ENCODE assay signal across 37 cellular contexts in the genomic region with DNA sequence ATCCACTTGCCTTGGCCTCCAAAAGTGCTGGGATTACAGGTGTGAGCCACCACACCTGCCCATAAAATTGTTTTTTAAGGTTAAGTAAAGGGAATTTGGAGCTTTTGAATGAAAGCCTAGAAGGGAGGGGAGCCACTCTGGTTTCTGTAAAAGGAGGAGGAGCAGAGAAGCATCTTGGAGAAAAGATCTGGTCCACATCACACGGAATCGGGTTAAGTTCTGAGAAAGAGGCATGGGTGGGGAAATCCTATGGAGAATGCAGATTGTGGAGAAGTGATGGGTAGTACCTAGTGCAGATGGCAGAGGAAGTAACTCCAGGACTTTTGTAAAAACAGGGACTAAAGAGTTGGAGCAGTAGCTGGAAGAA. TPM values are rescaled to one million over a fixed set of nuclear protein-coding genes. Genes with fewer than 3 reads are reported as not detected.
"Had no signal": no experiment of that assay in that cellular context is flagged by ENCODE, and none has a peak within 500 bp of the region (broad histone marks: within the 10 kb centered on the region; RNA-seq: fewer than 3 reads in every experiment).

No MANE protein-coding gene starts in this region.

- H3K4me3 ChIP-seq: ascending aorta, esophagus muscularis mucosa, gastrocnemius medialis, heart left ventricle had no signal

- ATAC-seq: activated CD4-positive, CD25-positive, alpha-beta regulatory T cell treated with anti-CD3 and anti-CD28 coated beads, Interleukin-2, amount 50 U/mL, for 24 hours; activated CD8-positive, alpha-beta memory T cell treated with anti-CD3 and anti-CD28 coated beads, Interleukin-2, amount 10 ng/mL, durations not matched to agents 7 days and 5 days; activated CD8-positive, alpha-beta T cell treated with anti-CD3 and anti-CD28 coated beads for 36 hours; activated naive CD4-positive, alpha-beta T cell treated with anti-CD3 and anti-CD28 coated beads, Interleukin-2, amount 50 U/mL, for 72 hours; effector memory CD8-positive, alpha-beta T cell; foreskin keratinocyte; gastrocnemius medialis; T-helper 17 cell had no signal

- DNase-seq: activated B cell treated with CpG ODN at 0.5 μM for 24 hours; activated CD4-positive, alpha-beta T cell treated with anti-CD3 and anti-CD28 coated beads for 48 hours; activated CD4-positive, alpha-beta T cell treated with anti-CD3 and anti-CD28 coated beads, Interleukin-2, amount 50 U/mL, for 1 hour; activated CD4-positive, alpha-beta T cell treated with anti-CD3 and anti-CD28 coated beads, Interleukin-2, amount 50 U/mL, for 48 hours; activated CD8-positive, alpha-beta memory T cell treated with anti-CD3 and anti-CD28 coated beads, Interleukin-2, amount 10 ng/mL, durations not matched to agents 7 days and 5 days; activated CD8-positive, alpha-beta memory T cell treated with anti-CD3 and anti-CD28 coated beads, Interleukin-2, amount 50 U/mL, for 4 hours; activated CD8-positive, alpha-beta T cell treated with anti-CD3 and anti-CD28 coated beads for 36 hours; activated effector memory CD4-positive, alpha-beta T cell treated with anti-CD3 and anti-CD28 coated beads, Interleukin-2, amount 50 U/mL, for 16 hours; activated naive CD4-positive, alpha-beta T cell; activated naive CD4-positive, alpha-beta T cell treated with anti-CD3 and anti-CD28 coated beads, Interleukin-2, amount 10 ng/mL, durations not matched to agents 7 days and 5 days; activated naive CD8-positive, alpha-beta T cell treated with anti-CD3 and anti-CD28 coated beads, Interleukin-2, amount 10 ng/mL, durations not matched to agents 7 days and 5 days; activated T-cell treated with anti-CD3 and anti-CD28 coated beads, Interleukin-2, amount 50 U/mL, for 1 hour; activated T-cell treated with anti-CD3 and anti-CD28 coated beads, Interleukin-2, amount 50 U/mL, for 48 hours; cortex of kidney; effector CD4-positive, alpha-beta T cell; effector memory CD8-positive, alpha-beta T cell; erythroblast; foreskin keratinocyte; gastrocnemius medialis; glutamatergic neuron; heart left ventricle; T-helper 1 cell; T-helper 17 cell; T1000; WERI-Rb-1 had no signal

- H3K27ac ChIP-seq: ascending aorta, esophagus muscularis mucosa, foreskin keratinocyte, gastrocnemius medialis, heart left ventricle, WERI-Rb-1 had no signal

- H3K4me1 Mint-ChIP-seq: activated B cell treated with CpG ODN at 0.5 μM for 24 hours; activated CD8-positive, alpha-beta memory T cell treated with anti-CD3 and anti-CD28 coated beads, Interleukin-2, amount 10 ng/mL, durations not matched to agents 7 days and 5 days; activated naive CD4-positive, alpha-beta T cell treated with anti-CD3 and anti-CD28 coated beads, Interleukin-2, amount 10 ng/mL, durations not matched to agents 7 days and 5 days; activated naive CD8-positive, alpha-beta T cell treated with anti-CD3 and anti-CD28 coated beads, Interleukin-2, amount 10 ng/mL, durations not matched to agents 7 days and 5 days had no signal

- H3K9me3 ChIP-seq: ascending aorta, esophagus muscularis mucosa, gastrocnemius medialis had no signal

- H3K36me3 Mint-ChIP-seq: activated CD8-positive, alpha-beta memory T cell treated with anti-CD3 and anti-CD28 coated beads, Interleukin-2, amount 10 ng/mL, durations not matched to agents 7 days and 5 days; activated naive CD4-positive, alpha-beta T cell treated with anti-CD3 and anti-CD28 coated beads, Interleukin-2, amount 10 ng/mL, durations not matched to agents 7 days and 5 days; brain had no signal

- H3K36me3 ChIP-seq: ascending aorta, esophagus muscularis mucosa, gastrocnemius medialis, heart left ventricle, WERI-Rb-1 had no signal

- H3K9me3 Mint-ChIP-seq: activated B cell treated with CpG ODN at 0.5 μM for 24 hours; activated CD8-positive, alpha-beta T cell treated with anti-CD3 and anti-CD28 coated beads for 36 hours; activated naive CD4-positive, alpha-beta T cell treated with anti-CD3 and anti-CD28 coated beads, Interleukin-2, amount 10 ng/mL, durations not matched to agents 7 days and 5 days; activated T-helper 2 cell treated with anti-CD3 and anti-CD28 coated beads, Interferon-gamma antibody, Interleukin-2, Interleukin-4, amounts not matched to agents 10 μg/mL and 5 μg/mL and 100 μg/mL, durations not matched to agents 14 hours and 24 hours and 36 hours; effector memory CD8-positive, alpha-beta T cell; T-helper 2 cell treated with Interferon-gamma antibody and Interleukin-4, amounts not matched to agents 5 μg/mL and 100 μg/mL, for 36 hours had no signal

- H3K4me3 Mint-ChIP-seq: activated B cell treated with CpG ODN at 0.5 μM for 24 hours; activated CD8-positive, alpha-beta memory T cell treated with anti-CD3 and anti-CD28 coated beads, Interleukin-2, amount 10 ng/mL, durations not matched to agents 7 days and 5 days; activated CD8-positive, alpha-beta T cell treated with anti-CD3 and anti-CD28 coated beads for 36 hours; activated naive CD4-positive, alpha-beta T cell treated with anti-CD3 and anti-CD28 coated beads, Interleukin-2, amount 10 ng/mL, durations not matched to agents 7 days and 5 days; activated naive CD8-positive, alpha-beta T cell treated with anti-CD3 and anti-CD28 coated beads, Interleukin-2, amount 10 ng/mL, durations not matched to agents 7 days and 5 days; activated T-helper 1 cell treated with anti-CD3 and anti-CD28 coated beads, Interleukin-12 subunit alpha, Interleukin-12 subunit beta, Interleukin-2, Interleukin-4 antibody, amounts not matched to agents 30 ng/mL and 10 ng/mL and 1 ng/mL, durations not matched to agents 14 hours and 24 hours and 36 hours; brain; effector memory CD8-positive, alpha-beta T cell; T-helper 17 cell; T-helper 2 cell treated with Interferon-gamma antibody and Interleukin-4, amounts not matched to agents 5 μg/mL and 100 μg/mL, for 36 hours had no signal

- H3K27me3 ChIP-seq: ascending aorta, esophagus muscularis mucosa, gastrocnemius medialis, heart left ventricle had no signal

- H3K27ac Mint-ChIP-seq: activated B cell treated with CpG ODN at 0.5 μM for 24 hours; activated CD8-positive, alpha-beta memory T cell treated with anti-CD3 and anti-CD28 coated beads, Interleukin-2, amount 10 ng/mL, durations not matched to agents 7 days and 5 days; activated CD8-positive, alpha-beta T cell treated with anti-CD3 and anti-CD28 coated beads for 36 hours; activated naive CD4-positive, alpha-beta T cell treated with anti-CD3 and anti-CD28 coated beads, Interleukin-2, amount 10 ng/mL, durations not matched to agents 7 days and 5 days; activated naive CD4-positive, alpha-beta T cell treated with anti-CD3 and anti-CD28 coated beads, Interleukin-2, amount 50 U/mL, for 72 hours; activated naive CD8-positive, alpha-beta T cell treated with anti-CD3 and anti-CD28 coated beads, Interleukin-2, amount 10 ng/mL, durations not matched to agents 7 days and 5 days; activated T-helper 1 cell treated with anti-CD3 and anti-CD28 coated beads, Interleukin-12 subunit alpha, Interleukin-12 subunit beta, Interleukin-2, Interleukin-4 antibody, amounts not matched to agents 30 ng/mL and 10 ng/mL and 1 ng/mL, durations not matched to agents 14 hours and 24 hours and 36 hours; activated T-helper 2 cell treated with anti-CD3 and anti-CD28 coated beads, Interferon-gamma antibody, Interleukin-2, Interleukin-4, amounts not matched to agents 10 μg/mL and 5 μg/mL and 100 μg/mL, durations not matched to agents 14 hours and 24 hours and 36 hours; effector memory CD8-positive, alpha-beta T cell; T-helper 17 cell; T-helper 2 cell treated with Interferon-gamma antibody and Interleukin-4, amounts not matched to agents 5 μg/mL and 100 μg/mL, for 36 hours had no signal

- H3K4me1 ChIP-seq: ascending aorta, foreskin keratinocyte, gastrocnemius medialis had no signal

RNA-seq across cellular contexts. Expression of a gene that starts 19.0 kb away (rescaled TPM):
- total RNA-seq: activated B cell treated with CpG ODN at 0.5 μM for 24 hours; activated CD8-positive, alpha-beta memory T cell treated with anti-CD3 and anti-CD28 coated beads for 36 hours; activated CD8-positive, alpha-beta memory T cell treated with anti-CD3 and anti-CD28 coated beads, Interleukin-2, amount 10 ng/mL, durations not matched to agents 7 days and 5 days; activated CD8-positive, alpha-beta T cell treated with anti-CD3 and anti-CD28 coated beads for 36 hours; activated naive CD4-positive, alpha-beta T cell treated with anti-CD3 and anti-CD28 coated beads, Interleukin-2, amount 50 U/mL, for 72 hours; activated naive CD8-positive, alpha-beta T cell treated with anti-CD3 and anti-CD28 coated beads, Interleukin-2, amount 10 ng/mL, durations not matched to agents 7 days and 5 days; activated T-helper 1 cell treated with anti-CD3 and anti-CD28 coated beads, Interleukin-12 subunit alpha, Interleukin-12 subunit beta, Interleukin-2, Interleukin-4 antibody, amounts not matched to agents 30 ng/mL and 10 ng/mL and 1 ng/mL, durations not matched to agents 14 hours and 24 hours and 36 hours; activated T-helper 2 cell treated with anti-CD3 and anti-CD28 coated beads, Interferon-gamma antibody, Interleukin-2, Interleukin-4, amounts not matched to agents 10 μg/mL and 5 μg/mL and 100 μg/mL, durations not matched to agents 14 hours and 24 hours and 36 hours; cardiac septum; chondrocyte; dermis blood vessel endothelial cell; esophagus muscularis mucosa; foreskin keratinocyte; T-helper 17 cell had no signal
- polyA plus RNA-seq: foreskin keratinocyte had no signal
